ENCODE assay signal across 15 cellular contexts in the genomic region with DNA sequence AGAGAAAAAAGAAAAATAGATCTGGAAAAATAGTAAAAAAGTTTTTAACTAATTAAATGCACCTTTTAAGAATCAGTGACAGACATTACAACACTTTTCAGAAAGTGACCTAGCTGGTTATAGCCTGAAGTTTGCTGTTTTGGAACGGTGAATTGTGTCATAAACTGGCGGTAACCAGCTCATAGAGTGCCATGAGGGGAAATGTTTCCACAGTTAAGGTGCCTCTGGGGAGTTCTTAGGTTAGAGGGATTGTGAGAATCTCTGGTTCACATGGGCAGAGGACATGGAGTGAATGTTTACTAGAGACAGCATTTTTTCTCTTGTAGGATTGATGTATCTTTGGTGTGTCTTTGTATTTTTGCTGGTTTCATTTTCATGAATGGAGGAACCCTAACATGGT. TPM values are rescaled to one million over a fixed set of nuclear protein-coding genes. Genes with fewer than 3 reads are reported as not detected.
DNase-seq lines count a peak whose midpoint lies in the region; TF ChIP-seq lines count a peak whose summit lies in the region.
"Had no signal": no experiment of that assay in that cellular context is flagged by ENCODE, and none has a peak within 500 bp of the region (broad histone marks: within the 10 kb centered on the region; RNA-seq: fewer than 3 reads in every experiment).

No MANE protein-coding gene starts in this region.

- H3K36me3 ChIP-seq in PC-9 (ENCODE audit: low read depth): 0 out of 2 replicates have a peak, but pooled peaks cover 4% of the 10 kb centered on the region
- no peaks in the 10 kb centered on the region for H3K36me3 ChIP-seq in skeletal muscle tissue (ENCODE audit: control insufficient read depth in 3 of 3, insufficient read depth in 3 of 3, low read length in 3 of 3)
- H3K36me3 ChIP-seq: gastroesophageal sphincter had no signal

- H3K9me3 ChIP-seq in PC-9 (ENCODE audit: insufficient read depth, low read depth) (no peaks in the 10 kb centered on the region), skeletal muscle tissue (ENCODE audit: control insufficient read depth in 3 of 3, low read length in 3 of 3) (no peaks in the 10 kb centered on the region)
- H3K9me3 ChIP-seq: gastroesophageal sphincter had no signal

- H3K27me3 Mint-ChIP-seq in T-helper 2 cell treated with Interferon-gamma antibody and Interleukin-4, amounts not matched to agents 5 μg/mL and 100 μg/mL, for 36 hours (ENCODE audit: low read depth): no peaks in the 10 kb centered on the region
- H3K27me3 Mint-ChIP-seq: activated naive CD8-positive, alpha-beta T cell treated with anti-CD3 and anti-CD28 coated beads, Interleukin-2, amount 50 U/mL, for 24 hours; naive B cell had no signal

- peaks cover 33% of the 10 kb centered on the region for H3K4me1 Mint-ChIP-seq in T-helper 2 cell treated with Interferon-gamma antibody and Interleukin-4, amounts not matched to agents 5 μg/mL and 100 μg/mL, for 36 hours (ENCODE audit: low read depth)

- H3K4me1 ChIP-seq in PC-9 (replicated peaks; ENCODE audit: insufficient read depth) (peaks cover 67% of the 10 kb centered on the region), skeletal muscle tissue (ENCODE audit: control insufficient read depth in 3 of 3, insufficient read depth in 3 of 3, low read length in 3 of 3) (peaks cover 20 to 59% (median 27%) of the 10 kb centered on the region in 3 donors)

- POLR2A ChIA-PET in PC-9 (lab: Charles Lee; ENCODE audit: unreplicated experiment): no interaction called here
- POLR2A ChIA-PET in GM10248 (lab: Yijun Ruan, JAX): no interaction called here

- H3K27me3 ChIP-seq in PC-9 (ENCODE audit: insufficient read depth, low read depth) (no peaks in the 10 kb centered on the region), skeletal muscle tissue (ENCODE audit: control insufficient read depth in 3 of 3, insufficient read depth in 3 of 3, low read length in 3 of 3) (no peaks in the 10 kb centered on the region)
- H3K27me3 ChIP-seq: gastroesophageal sphincter had no signal

- intact Hi-C loops in PC-9 (cut with micrococcal nuclease; ENCODE audit: unreplicated experiment): loop anchor here (5.0 kb wide), 1 partner anchor 366 kb away; no protein-coding TSS in a partner anchor

- no peaks in the 10 kb centered on the region for H3K9me2 ChIP-seq in PC-9 (ENCODE audit: insufficient read depth)

- CTCF ChIA-PET in PC-9 (lab: Charles Lee) (no interaction called here), GM10248 (lab: Yijun Ruan, JAX) (interaction anchor here (0.9 to 1.5 kb wide), 2 partner anchors 178 to 432 kb away, joined by 3 to 4 read pairs; no protein-coding TSS in a partner anchor)

- peak overlapping the region in 2 of 3 donors; percentile 40 to 47 for H3K9ac ChIP-seq in skeletal muscle tissue (ENCODE audit: low read depth in 1 of 3, low read length in 3 of 3)

- DNase-seq in T-helper 2 cell treated with Interferon-gamma antibody and Interleukin-4, amounts not matched to agents 5 μg/mL and 100 μg/mL, for 36 hours (ENCODE audit: low spot score): no peak
- DNase-seq in T-helper 2 cell: no peak
- no peak for DNase-seq in PC-9
- peak; percentile 70 for DNase-seq in fibroblast of mammary gland (ENCODE audit: low read depth)
- no peak for DNase-seq in RKO (ENCODE audit: low spot score)
- no peak for DNase-seq in GM10248 (ENCODE audit: extremely low spot score)
- DNase-seq in SIG-M5 (lab: John Stamatoyannopoulos, UW): no peak
- DNase-seq: activated naive CD8-positive, alpha-beta T cell treated with anti-CD3 and anti-CD28 coated beads, Interleukin-2, amount 50 U/mL, for 24 hours; left cardiac atrium; MV-4-11; naive B cell; NCI-H446 had no signal

- peak overlapping the region; percentile 90 for H3K4me2 ChIP-seq in PC-9

- H3K79me2 ChIP-seq in PC-9 (ENCODE audit: low read depth): peaks cover 77% of the 10 kb centered on the region

- no peak overlapping the region for H3K4me3 ChIP-seq in PC-9
- H3K4me3 ChIP-seq in fibroblast of mammary gland (ENCODE audit: control insufficient read depth, low read depth, low read length): peak overlapping the region; percentile 32
- peak overlapping the region in 2 of 3 donors; percentile 7 to 25 for H3K4me3 ChIP-seq in skeletal muscle tissue (ENCODE audit: low read length in 3 of 3)
- H3K4me3 ChIP-seq: coronary artery, gastroesophageal sphincter had no signal

- peak overlapping the region; percentile 20 for H3K4me3 Mint-ChIP-seq in T-helper 2 cell treated with Interferon-gamma antibody and Interleukin-4, amounts not matched to agents 5 μg/mL and 100 μg/mL, for 36 hours
- H3K4me3 Mint-ChIP-seq: activated naive CD8-positive, alpha-beta T cell treated with anti-CD3 and anti-CD28 coated beads, Interleukin-2, amount 50 U/mL, for 24 hours had no signal

- H2AFZ ChIP-seq in PC-9: no peak overlapping the region

- peaks cover 3% of the 10 kb centered on the region for H3K36me3 Mint-ChIP-seq in T-helper 2 cell treated with Interferon-gamma antibody and Interleukin-4, amounts not matched to agents 5 μg/mL and 100 μg/mL, for 36 hours (ENCODE audit: low read depth)
- H3K36me3 Mint-ChIP-seq: naive B cell had no signal

- peaks cover 20% of the 10 kb centered on the region for H3F3A ChIP-seq in PC-9 (ENCODE audit: insufficient read depth, low read depth)

- H4K20me1 ChIP-seq in PC-9 (ENCODE audit: insufficient read depth): peaks cover 42% of the 10 kb centered on the region

- no peaks in the 10 kb centered on the region for H3K9me3 Mint-ChIP-seq in T-helper 2 cell treated with Interferon-gamma antibody and Interleukin-4, amounts not matched to agents 5 μg/mL and 100 μg/mL, for 36 hours
- H3K9me3 Mint-ChIP-seq: activated naive CD8-positive, alpha-beta T cell treated with anti-CD3 and anti-CD28 coated beads, Interleukin-2, amount 50 U/mL, for 24 hours; naive B cell had no signal

- no peak overlapping the region for H3K27ac Mint-ChIP-seq in T-helper 2 cell treated with Interferon-gamma antibody and Interleukin-4, amounts not matched to agents 5 μg/mL and 100 μg/mL, for 36 hours
- H3K27ac Mint-ChIP-seq: activated naive CD8-positive, alpha-beta T cell treated with anti-CD3 and anti-CD28 coated beads, Interleukin-2, amount 50 U/mL, for 24 hours had no signal

- TF ChIP-seq CTCF in PC-9 (conservative IDR thresholded peaks at IDR 0.05) (no peak), fibroblast of mammary gland (conservative IDR thresholded peaks at IDR 0.05; ENCODE audit: control insufficient read depth, insufficient read depth, low read depth, low read length) (no peak), GM10248 (IDR thresholded peaks at IDR 0.05; ENCODE audit: control extremely low read depth, extremely low read depth, low read depth, missing control alignments) (no peak)

- BruUV-seq in PC-9 (replicated peaks; lab: Mats Ljungman, UMichigan): no TSS peak

- H3K27ac ChIP-seq in PC-9: no peak overlapping the region
- H3K27ac ChIP-seq in skeletal muscle tissue (ENCODE audit: low read depth, low read length): peak overlapping the region; percentile 55
- H3K27ac ChIP-seq: coronary artery, gastroesophageal sphincter had no signal

RNA-seq across cellular contexts. Expression of gene TBC1D23, which starts 2.8 kb away (rescaled TPM):
- total RNA-seq in PC-9 (2021) (68.0 and 68.7 TPM in 2 replicates), skeletal muscle tissue (45.9 TPM)
